In the genomic region with DNA sequence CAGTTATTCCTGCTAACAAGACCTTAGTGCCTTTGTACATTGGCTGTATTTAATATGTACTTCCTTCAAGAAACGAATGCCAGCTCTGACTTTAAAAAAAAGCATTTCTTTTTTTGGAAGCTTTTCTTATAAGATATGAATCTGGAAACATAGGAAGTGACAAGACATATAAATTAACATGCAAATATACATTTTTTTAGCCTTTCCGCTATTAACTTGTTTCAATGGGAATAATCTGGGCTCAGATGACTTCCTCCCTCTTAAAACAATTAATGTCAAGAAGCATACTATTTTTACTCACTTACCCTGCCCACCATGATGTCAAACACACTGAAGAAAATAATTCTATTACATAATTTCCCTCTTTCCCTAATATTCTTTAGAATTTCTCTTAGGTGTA, we compare ENCODE assay signal across 8 cellular contexts. TPM values are rescaled to one million over a fixed set of nuclear protein-coding genes. Genes with fewer than 3 reads are reported as not detected.
DNase-seq lines count a peak whose midpoint lies in the region; ATAC-seq, FAIRE-seq and TF ChIP-seq lines count a peak whose summit lies in the region.

No MANE protein-coding gene starts in this region.

- H2AFZ ChIP-seq in Loucy (ENCODE audit: low read length): no peak overlapping the region

- peak overlapping the region; percentile 93 for H3K9ac ChIP-seq in Loucy (ENCODE audit: low read depth, low read length, poor library complexity, severe bottlenecking)

- H3K4me3 Mint-ChIP-seq in CD14-positive monocyte: peak overlapping the region; percentile 84 to 94
- H3K4me3 Mint-ChIP-seq in naive thymus-derived CD8-positive, alpha-beta T cell: peak overlapping the region; percentile 78 to 93 (median 88)

- no peak for ATAC-seq in naive thymus-derived CD8-positive, alpha-beta T cell
- no peak for ATAC-seq in HG03432 (IDR thresholded peaks at IDR 0.05; ENCODE audit: unreplicated experiment)

- no peaks in the 10 kb centered on the region; the same call in 1 of the 2 replicates for H3K9me3 ChIP-seq in Loucy (ENCODE audit: insufficient read depth, low read depth, low read length)

- H3K27me3 ChIP-seq in Loucy (ENCODE audit: insufficient read depth, low read length, poor library complexity, severe bottlenecking) (no peaks in the 10 kb centered on the region), bronchial epithelial cell (ENCODE audit: control insufficient read depth, insufficient read depth, low read length) (no peaks in the 10 kb centered on the region)

- H3K9me2 ChIP-seq in Loucy (replicated peaks; ENCODE audit: low read depth, low read length): no peaks in the 10 kb centered on the region

- H3K4me1 Mint-ChIP-seq in CD14-positive monocyte: peaks cover 67% of the 10 kb centered on the region
- H3K4me1 Mint-ChIP-seq in naive thymus-derived CD8-positive, alpha-beta T cell: peaks cover 20 to 76% (median 61%) of the 10 kb centered on the region in 4 donors

- H3K4me1 ChIP-seq in Loucy (ENCODE audit: insufficient read depth, low read length, poor library complexity, severe bottlenecking): peaks cover 65% of the 10 kb centered on the region

- no peaks in the 10 kb centered on the region for H3K9me3 Mint-ChIP-seq in CD14-positive monocyte
- no peaks in the 10 kb centered on the region for H3K9me3 Mint-ChIP-seq in naive thymus-derived CD8-positive, alpha-beta T cell

- FAIRE-seq in bronchial epithelial cell (lab: Jason Lieb, UNC): no peak

- TF ChIP-seq CTCF in CD14-positive monocyte (IDR thresholded peaks at IDR 0.05) (no peak), Loucy (conservative IDR thresholded peaks at IDR 0.05; ENCODE audit: low read length) (no peak), bronchial epithelial cell (IDR thresholded peaks at IDR 0.05; ENCODE audit: insufficient read depth, low read length, severe bottlenecking) (no peak)

- H3K27me3 Mint-ChIP-seq in CD14-positive monocyte (ENCODE audit: low read depth in 3 of 3): peaks cover 0 to 1% (median 0%) of the 10 kb centered on the region in 3 donors
- no peaks in the 10 kb centered on the region for H3K27me3 Mint-ChIP-seq in naive thymus-derived CD8-positive, alpha-beta T cell

- H3K4me3 ChIP-seq in Loucy (ENCODE audit: low read length, poor library complexity, severe bottlenecking): peak overlapping the region; percentile 86
- peak overlapping the region; percentile 72 for H3K4me3 ChIP-seq in bronchial epithelial cell (ENCODE audit: low read depth, low read length)

- H3K79me2 ChIP-seq in Loucy (ENCODE audit: insufficient read depth, low read length): peaks cover 54% of the 10 kb centered on the region

- peaks cover 28% of the 10 kb centered on the region for H4K20me1 ChIP-seq in Loucy (ENCODE audit: insufficient read depth, low read length, poor library complexity, severe bottlenecking)

- POLR2A ChIA-PET in naive thymus-derived CD8-positive, alpha-beta T cell (lab: Charles Lee): no interaction called here

- H3K36me3 ChIP-seq in Loucy (ENCODE audit: insufficient read depth, low read length): no peaks in the 10 kb centered on the region
- no peaks in the 10 kb centered on the region for H3K36me3 ChIP-seq in bronchial epithelial cell (ENCODE audit: control insufficient read depth, insufficient read depth, low read length)

- peak overlapping the region; percentile 78 for H3K4me2 ChIP-seq in Loucy (ENCODE audit: low read depth, low read length, poor library complexity, severe bottlenecking)

- intact Hi-C loops in CD14-positive monocyte (cut with micrococcal nuclease): no loop called here

- H3K36me3 Mint-ChIP-seq in CD14-positive monocyte: peaks cover 0 to 2% of the 10 kb centered on the region in 2 donors
- H3K36me3 Mint-ChIP-seq in naive thymus-derived CD8-positive, alpha-beta T cell: peaks cover 0 to 5% (median 0%) of the 10 kb centered on the region in 3 donors

- peaks cover 15% of the 10 kb centered on the region for H3F3A ChIP-seq in Loucy (ENCODE audit: low read depth)

- H3K27ac Mint-ChIP-seq in CD14-positive monocyte: peak overlapping the region in 5 of 7 donors; percentile 20 to 91 (median 80)
- H3K27ac Mint-ChIP-seq in naive thymus-derived CD8-positive, alpha-beta T cell: peak overlapping the region; percentile 6 to 95 (median 90)

- no peak for DNase-seq in CD14-positive monocyte (ENCODE audit: low spot score)
- no peak for DNase-seq in bronchial epithelial cell (ENCODE audit: low read depth)
- no peak for DNase-seq in naive thymus-derived CD8-positive, alpha-beta T cell
- no peak for DNase-seq in NCI-H1930 (lab: John Stamatoyannopoulos, UW)
- DNase-seq in KG1 (lab: John Stamatoyannopoulos, UW): no peak
- DNase-seq in NCI-H1048 (lab: John Stamatoyannopoulos, UW): no peak

RNA-seq across cellular contexts. Expression of a gene that starts 1.4 kb away (rescaled TPM):
- 1 to 10 TPM; 5.7 to 8.2 TPM for polyA plus RNA-seq in CD14-positive monocyte
- total RNA-seq in bronchial epithelial cell: 15.5 and 30.3 TPM in 2 replicates
- 10 to 100 TPM; 10.5 to 14.0 TPM for total RNA-seq in naive thymus-derived CD8-positive, alpha-beta T cell
- polyA plus RNA-seq in naive thymus-derived CD8-positive, alpha-beta T cell: 1 to 10 TPM; 5.5 to 9.4 (median 8.0) TPM
